Comparison of ENCODE assay signal across 8 cellular contexts in genomic region chr22:46734830-46735453, GRCh38. TPM values are rescaled to one million over a fixed set of nuclear protein-coding genes. Genes with fewer than 3 reads are reported as not detected.
DNase-seq lines count a peak whose midpoint lies in the region; ATAC-seq and TF ChIP-seq lines count a peak whose summit lies in the region.

No MANE protein-coding gene starts in this region.

- DNase-seq in DMS53 (lab: John Stamatoyannopoulos, UW) (peak; percentile 88), NCI-H2029 treated with DMSO at 0.1 percent for 48 hours (lab: John Stamatoyannopoulos, UW) (peak; percentile 23), germinal center (ENCODE audit: low spot score) (peak; percentile 84), spleen (peak; percentile 93), hippocampal formation (lab: John Stamatoyannopoulos, UW) (no peak)
- DNase-seq in activated CD8-positive, alpha-beta memory T cell treated with anti-CD3 and anti-CD28 coated beads for 24 hours = peak; percentile 76

- TF ChIP-seq CTCF in spleen (IDR thresholded peaks at IDR 0.05 in 8 of 11, conservative IDR thresholded peaks at IDR 0.05 in 3 of 11) = no peak

- H3K36me3 ChIP-seq in spleen = peaks cover 0 to 21% (median 8%) of the 10 kb centered on the region in 6 donors

- WGBS in spleen, 5 donors = 15 to 26% (median 20%) methylated on average over 12 of the region's 12 CpGs

- H3K27me3 ChIP-seq in spleen (replicated peaks in 1 of 7) = no peaks in the 10 kb centered on the region

- no peak for TF ChIP-seq POLR2A in spleen (IDR thresholded peaks at IDR 0.05)

- no peaks in the 10 kb centered on the region for H3K9me3 ChIP-seq in spleen

- ATAC-seq in HG03095 (IDR thresholded peaks at IDR 0.05; ENCODE audit: unreplicated experiment) (no peak), HG02970 (IDR thresholded peaks at IDR 0.05; ENCODE audit: low FRiP score, unreplicated experiment) (no peak)

- intact Hi-C loops in spleen (cut with DNase I; ENCODE audit: low total_unique reads) = no loop called here

- H3K4me3 ChIP-seq in spleen = peak overlapping the region in 5 of 8 donors; percentile 12 to 98 (median 94)

- peaks cover 43 to 94% (median 76%) of the 10 kb centered on the region in 6 donors for H3K4me1 ChIP-seq in spleen

- peak overlapping the region; percentile 15 to 97 (median 64) for H3K27ac ChIP-seq in spleen

RNA-seq across cellular contexts. Expression of gene CERK, which starts 3.1 kb away (rescaled TPM):
- total RNA-seq in spleen = 10 to 100 TPM; 31.3 to 47.1 (median 40.6) TPM
- polyA plus RNA-seq in spleen = 10 to 100 TPM; 13.7 to 17.1 (median 14.5) TPM

RNA-seq across cellular contexts. Expression of gene TBC1D22A, which starts 27.5 kb away (rescaled TPM):
- total RNA-seq in spleen = 10 to 100 TPM; 40.1 to 66.9 (median 54.8) TPM
- 10 to 100 TPM; 17.2 to 34.0 (median 25.9) TPM for polyA plus RNA-seq in spleen

Comparison
In these comparisons a context has a peak if more than half of its experiments do, and no peak if none do; other contexts are left out.
1. DNase-seq: peak in DMS53 (single experiment), NCI-H2029 treated with DMSO at 0.1 percent for 48 hours (single experiment), activated CD8-positive, alpha-beta memory T cell treated with anti-CD3 and anti-CD28 coated beads for 24 hours (single experiment), germinal center (single experiment) and spleen (single experiment); none in hippocampal formation (0 of 2).